Comparison of ENCODE assay signal across 14 cellular contexts in the genomic region with DNA sequence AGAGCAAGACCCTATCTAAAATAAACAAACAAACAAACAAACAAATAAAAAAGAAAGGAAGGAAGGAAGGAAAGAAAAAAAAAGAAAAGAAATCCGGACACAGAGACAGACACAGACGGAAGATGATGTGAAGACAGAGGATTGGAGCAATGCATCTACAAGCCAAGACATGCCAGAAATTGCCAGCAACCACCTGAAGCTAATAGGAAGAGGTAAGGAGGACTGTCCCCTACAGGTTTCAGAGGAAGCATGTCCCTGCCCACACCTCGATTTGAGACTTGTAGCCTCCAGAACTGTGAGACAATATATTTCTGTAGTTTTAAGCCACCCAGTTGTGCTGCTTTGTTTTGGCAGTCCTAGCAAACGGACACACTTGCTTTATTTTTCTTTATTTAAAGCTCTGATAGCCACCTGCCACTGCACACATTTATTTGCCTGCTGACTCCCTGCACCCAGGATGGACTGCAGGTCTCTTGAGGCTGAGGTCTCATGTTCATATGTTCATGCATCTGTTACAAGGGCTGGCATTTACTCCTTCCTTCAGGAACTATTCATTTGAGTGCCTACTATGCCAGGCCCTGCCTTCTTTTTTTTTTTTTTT. TPM values are rescaled to one million over a fixed set of nuclear protein-coding genes. Genes with fewer than 3 reads are reported as not detected.
DNase-seq lines count a peak whose midpoint lies in the region; ATAC-seq, FAIRE-seq and TF ChIP-seq lines count a peak whose summit lies in the region.
"Had no signal": no experiment of that assay in that cellular context is flagged by ENCODE, and none has a peak within 500 bp of the region (broad histone marks: within the 10 kb centered on the region; RNA-seq: fewer than 3 reads in every experiment).

No MANE protein-coding gene starts in this region.

- peak overlapping the region; percentile 90 to 92 for H3K27ac ChIP-seq in A549
- peak overlapping the region; percentile 67 for H3K27ac ChIP-seq in RWPE1
- H3K27ac ChIP-seq in foreskin keratinocyte, result no peak overlapping the region
- H3K27ac ChIP-seq: neutrophil had no signal

- H3K4me2 ChIP-seq in A549, result peak overlapping the region; percentile 18; the same call in 2 of the 3 replicates

- TF ChIP-seq CTCF in A549 (IDR thresholded peaks at IDR 0.05) (no peak), GM13976 (IDR thresholded peaks at IDR 0.05; ENCODE audit: borderline replicate concordance, control extremely low read depth, extremely low read depth, insufficient read depth, missing control alignments) (peak; percentile 26), RWPE1 (conservative IDR thresholded peaks at IDR 0.05; ENCODE audit: low read depth) (peak; percentile 21; the same call in 1 of the 2 replicates), foreskin keratinocyte (conservative IDR thresholded peaks at IDR 0.05) (peak; percentile 77)

- H3K9me3 ChIP-seq in A549 (no peaks in the 10 kb centered on the region), MG63 (no peaks in the 10 kb centered on the region)
- H3K9me3 ChIP-seq: neutrophil had no signal

- DNase-seq in A549 (ENCODE audit: low read depth in 1 of 2, low spot score in 1 of 2) (peak in 1 of 2 experiments; percentile 32), GM13976 (ENCODE audit: low spot score) (no peak), RWPE1 (ENCODE audit: low spot score) (peak; percentile 62), foreskin keratinocyte (peak in 1 of 2 donors; percentile 83), DMS53 (lab: John Stamatoyannopoulos, UW) (no peak), MG63 (no peak), left lobe of liver (ENCODE audit: low spot score) (no peak), KG1 (lab: John Stamatoyannopoulos, UW) (no peak)
- DNase-seq: activated CD4-positive, CD25-positive, alpha-beta regulatory T cell; NCI-H446 treated with DMSO at 0.1 percent for 48 hours; OCI-M1; stimulated activated CD4-positive, alpha-beta T cell treated with anti-CD3 and anti-CD28 coated beads, Interleukin-4, amount 100 ng/mL, for 24 hours had no signal

- CTCF ChIA-PET in A549 (lab: Yijun Ruan, JAX) (interaction anchor here (0.6 to 1.5 kb wide), 4 partner anchors 8 to 624 kb away, joined by 3 to 6 read pairs (median 3); no protein-coding TSS in a partner anchor), RWPE1 (lab: Yijun Ruan, JAX) (interaction anchor here (0.6 to 2.5 kb wide), 9 partner anchors 14 to 119 kb away, joined by 3 to 23 read pairs (median 3); no protein-coding TSS in a partner anchor)

- H3K36me3 ChIP-seq in MG63, result no peaks in the 10 kb centered on the region
- H3K36me3 ChIP-seq: neutrophil had no signal

- H3K4me3 ChIP-seq in A549 (no peak overlapping the region), MG63 (no peak overlapping the region)

- 57% methylated on average over 4 of the region's 4 CpGs for WGBS in A549 (ENCODE audit: missing lambda C conversion rate)

- TF ChIP-seq RAD21 in A549 (conservative IDR thresholded peaks at IDR 0.05 in 1 of 2, IDR thresholded peaks at IDR 0.05 in 1 of 2), result no peak

- no peak for FAIRE-seq in A549 (lab: Jason Lieb, UNC)

- H3K27me3 ChIP-seq in foreskin keratinocyte, result no peaks in the 10 kb centered on the region
- no peaks in the 10 kb centered on the region for H3K27me3 ChIP-seq in MG63
- H3K27me3 ChIP-seq: neutrophil had no signal

- POLR2A ChIA-PET in A549 (lab: Yijun Ruan, JAX), result no interaction called here
- POLR2A ChIA-PET in RWPE1 (lab: Yijun Ruan, JAX; ENCODE audit: low non-redundant PET), result interaction anchor here (1.6 kb wide), 1 partner anchor 17 kb away, joined by 9 read pairs; no protein-coding TSS in a partner anchor

- H3K4me1 ChIP-seq in A549, result peaks cover 50% of the 10 kb centered on the region
- H3K4me1 ChIP-seq in foreskin keratinocyte, result peaks cover 15% of the 10 kb centered on the region

- ATAC-seq in A549, result no peak; a peak in 1 of 6 replicates
- ATAC-seq in foreskin keratinocyte, result peak; percentile 68
- ATAC-seq in left lobe of liver, result no peak
- ATAC-seq: activated naive CD4-positive, alpha-beta T cell treated with anti-CD3 and anti-CD28 coated beads, Interleukin-2, amount 50 U/mL, for 72 hours had no signal

- no peak for TF ChIP-seq EP300 in A549 (IDR thresholded peaks at IDR 0.05)

- in situ Hi-C loops in GM13976 (cut with MboI; ENCODE audit: low sequenced_read_pairs, unreplicated experiment), result loop anchor here (25.0 kb wide), 1 partner anchor 615 kb away; no protein-coding TSS in a partner anchor

- TF ChIP-seq POLR2A in A549 (IDR thresholded peaks at IDR 0.05; ENCODE audit: low read length), result no peak

TF ChIP-seq in A549, 52 proteins besides CTCF, POLR2A, EP300 and RAD21:
- TF ChIP-seq ZSCAN20 (CRISPR knock-in tag; IDR thresholded peaks at IDR 0.05) (no peak), GATA3 (IDR thresholded peaks at IDR 0.05; ENCODE audit: borderline replicate concordance) (no peak), FOSB (CRISPR knock-in tag; IDR thresholded peaks at IDR 0.05) (no peak), MAFK (IDR thresholded peaks at IDR 0.05; ENCODE audit: partially characterized antibody) (no peak), RCOR1 (IDR thresholded peaks at IDR 0.05; ENCODE audit: low read depth, low read length) (no peak), TP53 (CRISPR knock-in tag; IDR thresholded peaks at IDR 0.05) (no peak), EHF (CRISPR knock-in tag; IDR thresholded peaks at IDR 0.05) (no peak)
- TF ChIP-seq, protein P1, sequence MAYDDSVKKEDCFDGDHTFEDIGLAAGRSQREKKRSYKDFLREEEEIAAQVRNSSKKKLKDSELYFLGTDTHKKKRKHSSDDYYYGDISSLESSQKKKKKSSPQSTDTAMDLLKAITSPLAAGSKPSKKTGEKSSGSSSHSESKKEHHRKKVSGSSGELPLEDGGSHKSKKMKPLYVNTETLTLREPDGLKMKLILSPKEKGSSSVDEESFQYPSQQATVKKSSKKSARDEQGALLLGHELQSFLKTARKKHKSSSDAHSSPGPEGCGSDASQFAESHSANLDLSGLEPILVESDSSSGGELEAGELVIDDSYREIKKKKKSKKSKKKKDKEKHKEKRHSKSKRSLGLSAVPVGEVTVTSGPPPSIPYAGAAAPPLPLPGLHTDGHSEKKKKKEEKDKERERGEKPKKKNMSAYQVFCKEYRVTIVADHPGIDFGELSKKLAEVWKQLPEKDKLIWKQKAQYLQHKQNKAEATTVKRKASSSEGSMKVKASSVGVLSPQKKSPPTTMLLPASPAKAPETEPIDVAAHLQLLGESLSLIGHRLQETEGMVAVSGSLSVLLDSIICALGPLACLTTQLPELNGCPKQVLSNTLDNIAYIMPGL (CRISPR knock-in tag; IDR thresholded peaks at IDR 0.05; ENCODE audit: borderline replicate concordance), result no peak
- TF ChIP-seq, protein P2, sequence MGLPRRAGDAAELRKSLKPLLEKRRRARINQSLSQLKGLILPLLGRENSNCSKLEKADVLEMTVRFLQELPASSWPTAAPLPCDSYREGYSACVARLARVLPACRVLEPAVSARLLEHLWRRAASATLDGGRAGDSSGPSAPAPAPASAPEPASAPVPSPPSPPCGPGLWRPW (IDR thresholded peaks at IDR 0.05), result no peak
- TF ChIP-seq, protein P3, sequence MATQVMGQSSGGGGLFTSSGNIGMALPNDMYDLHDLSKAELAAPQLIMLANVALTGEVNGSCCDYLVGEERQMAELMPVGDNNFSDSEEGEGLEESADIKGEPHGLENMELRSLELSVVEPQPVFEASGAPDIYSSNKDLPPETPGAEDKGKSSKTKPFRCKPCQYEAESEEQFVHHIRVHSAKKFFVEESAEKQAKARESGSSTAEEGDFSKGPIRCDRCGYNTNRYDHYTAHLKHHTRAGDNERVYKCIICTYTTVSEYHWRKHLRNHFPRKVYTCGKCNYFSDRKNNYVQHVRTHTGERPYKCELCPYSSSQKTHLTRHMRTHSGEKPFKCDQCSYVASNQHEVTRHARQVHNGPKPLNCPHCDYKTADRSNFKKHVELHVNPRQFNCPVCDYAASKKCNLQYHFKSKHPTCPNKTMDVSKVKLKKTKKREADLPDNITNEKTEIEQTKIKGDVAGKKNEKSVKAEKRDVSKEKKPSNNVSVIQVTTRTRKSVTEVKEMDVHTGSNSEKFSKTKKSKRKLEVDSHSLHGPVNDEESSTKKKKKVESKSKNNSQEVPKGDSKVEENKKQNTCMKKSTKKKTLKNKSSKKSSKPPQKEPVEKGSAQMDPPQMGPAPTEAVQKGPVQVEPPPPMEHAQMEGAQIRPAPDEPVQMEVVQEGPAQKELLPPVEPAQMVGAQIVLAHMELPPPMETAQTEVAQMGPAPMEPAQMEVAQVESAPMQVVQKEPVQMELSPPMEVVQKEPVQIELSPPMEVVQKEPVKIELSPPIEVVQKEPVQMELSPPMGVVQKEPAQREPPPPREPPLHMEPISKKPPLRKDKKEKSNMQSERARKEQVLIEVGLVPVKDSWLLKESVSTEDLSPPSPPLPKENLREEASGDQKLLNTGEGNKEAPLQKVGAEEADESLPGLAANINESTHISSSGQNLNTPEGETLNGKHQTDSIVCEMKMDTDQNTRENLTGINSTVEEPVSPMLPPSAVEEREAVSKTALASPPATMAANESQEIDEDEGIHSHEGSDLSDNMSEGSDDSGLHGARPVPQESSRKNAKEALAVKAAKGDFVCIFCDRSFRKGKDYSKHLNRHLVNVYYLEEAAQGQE (IDR thresholded peaks at IDR 0.05), result no peak

RNA-seq across cellular contexts. Expression of gene ZMYND8, which starts 20.7 kb away (rescaled TPM):
- 23.6 and 24.9 TPM in 2 replicates for polyA plus RNA-seq in A549 (2011; rRNA removed)
- 10.9 TPM in 2 replicates for polyA plus RNA-seq in A549 (2012; cell fraction: cytosol; rRNA removed)
- 19.5 and 21.4 TPM in 2 replicates for polyA plus RNA-seq in A549 (2012; cell fraction: nucleus; rRNA removed)
- polyA plus RNA-seq in A549 (2017; fragmentation: RNase III; extraction: RNeasy Plus Mini Kit Qiagen cat#74134 plus additional on column Dnase treatment), result 10.2 to 11.2 TPM (median 10.4 TPM) in 3 replicates
- polyA minus RNA-seq in A549 (2011; rRNA and poly(A)+ RNA removed), result 22.2 and 24.4 TPM in 2 replicates
- 29.7 and 31.1 TPM in 2 replicates for total RNA-seq in foreskin keratinocyte
- polyA plus RNA-seq in foreskin keratinocyte, result 7.9 and 9.1 TPM in 2 replicates
- total RNA-seq in MG63 (2014; rRNA removed; shearing (Covaris generic); ENCODE audit: low replicate concordance), result 10.2 and 14.1 TPM in 2 replicates
- 13.8 TPM for total RNA-seq in left lobe of liver
